8 cellular contexts compared by ENCODE assay signal in genomic region chr17:75288784-75289121, GRCh38. TPM values are rescaled to one million over a fixed set of nuclear protein-coding genes. Genes with fewer than 3 reads are reported as not detected.
DNase-seq lines count a peak whose midpoint lies in the region; ATAC-seq and TF ChIP-seq lines count a peak whose summit lies in the region.

No MANE protein-coding gene starts in this region.

- no peaks in the 10 kb centered on the region for H3K4me1 ChIP-seq in IMR-90 (ENCODE audit: control insufficient read depth, insufficient read depth, low read length)
- H3K4me1 ChIP-seq in stomach, result peaks cover 4 to 27% (median 17%) of the 10 kb centered on the region in 4 donors

- H3K4ac ChIP-seq in IMR-90 (ENCODE audit: low read depth, low read length), result peak overlapping the region; percentile 39

- no peak overlapping the region for H3K18ac ChIP-seq in IMR-90 (ENCODE audit: low read depth, low read length)

- peaks cover 3% of the 10 kb centered on the region; the same call in 1 of the 2 replicates for H3K36me3 ChIP-seq in IMR-90 (ENCODE audit: control insufficient read depth, insufficient read depth, low read length)
- H3K36me3 ChIP-seq in stomach, result peaks cover 0 to 27% (median 17%) of the 10 kb centered on the region in 4 donors

- TF ChIP-seq CTCF in IMR-90 (conservative IDR thresholded peaks at IDR 0.05; ENCODE audit: low read depth, low read length) (no peak), RWPE1 (conservative IDR thresholded peaks at IDR 0.05; ENCODE audit: low read depth) (no peak), coronary artery (IDR thresholded peaks at IDR 0.05) (no peak), stomach (IDR thresholded peaks at IDR 0.05) (no peak)

- H4K20me1 ChIP-seq in IMR-90 (ENCODE audit: insufficient read depth, low read length), result no peaks in the 10 kb centered on the region

- peak overlapping the region; percentile 52 for H3K9ac ChIP-seq in IMR-90 (ENCODE audit: low read depth, low read length)

- H3K9me3 ChIP-seq in IMR-90 (ENCODE audit: control insufficient read depth, insufficient read depth, low read length) (no peaks in the 10 kb centered on the region), stomach (no peaks in the 10 kb centered on the region)

- no peak for TF ChIP-seq RAD21 in IMR-90 (IDR thresholded peaks at IDR 0.05; ENCODE audit: low read length)

- no peak overlapping the region for H4K91ac ChIP-seq in IMR-90 (ENCODE audit: insufficient read depth, low read depth, low read length)

- peak overlapping the region in 1 of 2 experiments; percentile 71; a peak in 1 of 4 replicates for H4K8ac ChIP-seq in IMR-90 (ENCODE audit: low read depth in 2 of 2, low read length in 2 of 2)

- peak overlapping the region; percentile 94 for H2AFZ ChIP-seq in IMR-90 (replicated peaks; ENCODE audit: low read length, poor library complexity)

- peak overlapping the region; percentile 98 for H3K4me3 Mint-ChIP-seq in memory B cell

- peaks cover 8% of the 10 kb centered on the region for H3K4me1 Mint-ChIP-seq in memory B cell

- no peak overlapping the region; the same call in 1 of the 2 replicates for H4K5ac ChIP-seq in IMR-90 (ENCODE audit: low read depth, low read length)

- no TSS peak for BruUV-seq in IMR-90 (replicated peaks; lab: Mats Ljungman, UMichigan)

- no peaks in the 10 kb centered on the region for H3K27me3 Mint-ChIP-seq in memory B cell

- POLR2A ChIA-PET in IMR-90 (lab: Charles Lee; ENCODE audit: unreplicated experiment) (interaction anchor here (0.7 to 1.4 kb wide), 3 partner anchors 48 to 118 kb away, joined by 3 to 5 read pairs (median 3); no protein-coding TSS in a partner anchor), RWPE1 (lab: Yijun Ruan, JAX; ENCODE audit: low non-redundant PET) (interaction anchor here (0.7 to 2.3 kb wide), 3 partner anchors 18 to 27 kb away, joined by 5 to 9 read pairs (median 9); partner anchors contain the start of genes GGA3, MIF4GD and MRPS7)

- no peak overlapping the region for H3K56ac ChIP-seq in IMR-90 (ENCODE audit: extremely low read depth, insufficient read depth, low read length)

- peaks cover 4% of the 10 kb centered on the region for H3K36me3 Mint-ChIP-seq in memory B cell

- ATAC-seq in GM21447 (IDR thresholded peaks at IDR 0.05; ENCODE audit: unreplicated experiment) (peak; percentile 8), IMR-90 (ENCODE audit: low read depth) (peak; percentile 3), memory B cell (ENCODE audit: low read depth) (peak; percentile 13), GM21360 (IDR thresholded peaks at IDR 0.05; ENCODE audit: unreplicated experiment) (no peak)

- CTCF ChIA-PET in IMR-90 (lab: Yijun Ruan, JAX) (interaction anchor here (0.8 to 1.7 kb wide), 7 partner anchors 9 to 123 kb away, joined by 3 to 15 read pairs (median 5); partner anchors contain the start of genes GRB2 and MIF4GD), RWPE1 (lab: Yijun Ruan, JAX) (interaction anchor here (0.9 to 1.0 kb wide), 2 partner anchors 14 to 18 kb away, joined by 5 read pairs; partner anchors contain the start of gene MIF4GD)

- H2BK20ac ChIP-seq in IMR-90 (ENCODE audit: low read depth, low read length), result no peak overlapping the region

- in situ Hi-C loops in IMR-90 (cut with MboI; ENCODE audit: low sequenced_read_pairs), result no loop called here

- WGBS in IMR-90 (ENCODE audit: extremely low coverage in 2 of 2, insufficient read length in 1 of 2), 2 experiments, result 2% methylated on average over 9 of the region's 14 CpGs; no CpG with 5 or more reads in 1 of the 2 experiments
- 0 to 1% (median 1%) methylated on average over 12 to 14 of the region's 14 CpGs for WGBS in stomach, 5 donors

- peak overlapping the region; percentile 70 for H3K4me3 ChIP-seq in IMR-90 (ENCODE audit: insufficient read depth, low read depth, low read length)
- H3K4me3 ChIP-seq in coronary artery, result peak overlapping the region; percentile 98
- peak overlapping the region; percentile 61 to 82 (median 73) for H3K4me3 ChIP-seq in stomach

- peak; percentile 31 for DNase-seq in DMS153 (lab: John Stamatoyannopoulos, UW)
- DNase-seq in IMR-90, result no peak
- DNase-seq in RWPE1 (ENCODE audit: low spot score), result peak; percentile 50
- DNase-seq in coronary artery (ENCODE audit: low spot score), result no peak
- no peak for DNase-seq in memory B cell (ENCODE audit: low spot score in 2 of 2)
- peak; percentile 46 for DNase-seq in stomach

- H3K9me1 ChIP-seq in IMR-90 (ENCODE audit: insufficient read depth, low read length), result peaks cover 4% of the 10 kb centered on the region; the same call in 1 of the 2 replicates

- peak overlapping the region; percentile 21; the same call in 1 of the 2 replicates for H3K14ac ChIP-seq in IMR-90 (replicated peaks; ENCODE audit: low read depth, low read length)

- H3K27me3 ChIP-seq in IMR-90 (ENCODE audit: control insufficient read depth, insufficient read depth, low read length) (no peaks in the 10 kb centered on the region), stomach (no peaks in the 10 kb centered on the region)

- H3K23ac ChIP-seq in IMR-90 (ENCODE audit: low read depth, low read length), result peak overlapping the region; percentile 40; the same call in 1 of the 2 replicates

- dilution Hi-C loops in IMR-90 (cut with HindIII; ENCODE audit: low sequenced_read_pairs, unreplicated experiment), result no loop called here

- peak overlapping the region; percentile 98 for H3K27ac Mint-ChIP-seq in memory B cell

- intact Hi-C loops in IMR-90 (cut with micrococcal nuclease), result no loop called here
- intact Hi-C loops in stomach (cut with DNase I; ENCODE audit: low total_unique reads), result no loop called here

- TF ChIP-seq POLR2A in IMR-90 (IDR thresholded peaks at IDR 0.05; ENCODE audit: low read depth, low read length) (no peak), stomach (IDR thresholded peaks at IDR 0.05) (no peak)

- no peak for TF ChIP-seq EP300 in stomach (IDR thresholded peaks at IDR 0.05)

- H3K27ac ChIP-seq in IMR-90 (ENCODE audit: insufficient read depth, low read length) (no peak overlapping the region; the same call in 1 of the 2 replicates), RWPE1 (peak overlapping the region; percentile 92), coronary artery (peak overlapping the region in 1 of 2 donors; percentile 92), stomach (peak overlapping the region; percentile 83 to 97 (median 95))

- H3K79me1 ChIP-seq in IMR-90 (ENCODE audit: low read depth in 1 of 2, low read length in 2 of 2), result peaks cover 0 to 13% of the 10 kb centered on the region in 2 experiments; a peak in 1 of 4 replicates

- peak overlapping the region; percentile 76 for H2AK9ac ChIP-seq in IMR-90 (replicated peaks; ENCODE audit: low read depth, low read length, poor library complexity)

- H3K4me2 ChIP-seq in IMR-90 (ENCODE audit: low read depth, low read length), result peak overlapping the region; percentile 82

- no peak overlapping the region for H2BK5ac ChIP-seq in IMR-90 (ENCODE audit: low read depth, low read length, poor library complexity, severe bottlenecking)

- H3K9me3 Mint-ChIP-seq in memory B cell, result no peaks in the 10 kb centered on the region

- H2BK15ac ChIP-seq in IMR-90 (ENCODE audit: low read depth, low read length), result no peak overlapping the region

- no peak overlapping the region for H2BK120ac ChIP-seq in IMR-90 (ENCODE audit: low read depth, low read length)

- no peak overlapping the region for H2AK5ac ChIP-seq in IMR-90 (ENCODE audit: low read depth, low read length)

TF ChIP-seq in IMR-90, 13 proteins besides CTCF, POLR2A, EP300 and RAD21 (continues in another document):
- TF ChIP-seq BHLHE40 (IDR thresholded peaks at IDR 0.05; ENCODE audit: low read depth, low read length) (no peak), CEBPB (IDR thresholded peaks at IDR 0.05; ENCODE audit: low read depth, low read length) (no peak), ELK1 (IDR thresholded peaks at IDR 0.05; ENCODE audit: borderline replicate concordance, low read depth, low read length) (no peak), RCOR1 (IDR thresholded peaks at IDR 0.05; ENCODE audit: insufficient replicate concordance, low read length) (no peak)

RNA-seq across cellular contexts. Expression of gene SLC25A19, which starts 0.5 kb away (rescaled TPM):
- total RNA-seq in IMR-90 (2012; rRNA removed), result 8.3 and 9.1 TPM in 2 replicates
- polyA plus RNA-seq in IMR-90 (2012; rRNA removed), result 9.2 and 10.1 TPM in 2 replicates
- 6.8 and 8.2 TPM in 2 replicates for polyA plus RNA-seq in IMR-90 (2012; cell fraction: cytosol; rRNA removed)
- polyA plus RNA-seq in IMR-90 (2012; cell fraction: nucleus; rRNA removed; ENCODE audit: low replicate concordance), result 7.1 and 9.9 TPM in 2 replicates
- total RNA-seq in stomach, result 10 to 100 TPM in 2 of 5 donors, 1 to 10 TPM in 3; 2.3 to 40.6 (median 6.4) TPM
- 10 to 100 TPM in 2 of 3 donors, 1 to 10 TPM in 1; 8.1 to 16.5 (median 11.7) TPM for polyA plus RNA-seq in stomach

RNA-seq across cellular contexts. Expression of gene MIF4GD, which starts 17.7 kb away (rescaled TPM):
- total RNA-seq in IMR-90 (2012; rRNA removed), result 3.3 and 4.1 TPM in 2 replicates
- 6.9 and 7.7 TPM in 2 replicates for polyA plus RNA-seq in IMR-90 (2012; rRNA removed)
- 7.9 and 11.1 TPM in 2 replicates for polyA plus RNA-seq in IMR-90 (2012; cell fraction: cytosol; rRNA removed)
- 5.9 and 6.9 TPM in 2 replicates for polyA plus RNA-seq in IMR-90 (2012; cell fraction: nucleus; rRNA removed; ENCODE audit: low replicate concordance)
- 10 to 100 TPM in 2 of 5 donors, 1 to 10 TPM in 3; 3.5 to 12.5 (median 7.7) TPM for total RNA-seq in stomach
- polyA plus RNA-seq in stomach, result 10 to 100 TPM; 12.2 to 14.7 (median 12.9) TPM

RNA-seq across cellular contexts. Expression of gene MRPS7, which starts 27.1 kb away (rescaled TPM):
- total RNA-seq in IMR-90 (2012; rRNA removed) (55.9 and 62.5 TPM in 2 replicates), stomach (100 to 1,000 TPM in 1 of 5 donors, 10 to 100 TPM in 3, 1 to 10 TPM in 1; 6.7 to 136 (median 37.9) TPM)
- polyA plus RNA-seq in IMR-90 (2012; rRNA removed) (60.5 and 70.3 TPM in 2 replicates), stomach (10 to 100 TPM; 53.3 to 69.4 (median 69.0) TPM)
- 35.4 and 53.8 TPM in 2 replicates for polyA plus RNA-seq in IMR-90 (2012; cell fraction: cytosol; rRNA removed)
- polyA plus RNA-seq in IMR-90 (2012; cell fraction: nucleus; rRNA removed; ENCODE audit: low replicate concordance), result 22.2 and 34.6 TPM in 2 replicates

RNA-seq across cellular contexts. Expression of gene GGA3, which starts 27.3 kb away (rescaled TPM):
- total RNA-seq in IMR-90 (2012; rRNA removed) (12.8 and 15.1 TPM in 2 replicates), stomach (10 to 100 TPM in 4 of 5 donors, 1 to 10 TPM in 1; 9.5 to 94.5 (median 58.5) TPM)
- polyA plus RNA-seq in IMR-90 (2012; rRNA removed) (35.2 and 37.7 TPM in 2 replicates), stomach (10 to 100 TPM; 10.2 to 18.3 (median 11.8) TPM)
- 11.8 and 16.9 TPM in 2 replicates for polyA plus RNA-seq in IMR-90 (2012; cell fraction: cytosol; rRNA removed)
- 173 and 223 TPM in 2 replicates for polyA plus RNA-seq in IMR-90 (2012; cell fraction: nucleus; rRNA removed; ENCODE audit: low replicate concordance)

Comparison
In these comparisons a context has a peak if more than half of its experiments do, and no peak if none do; other contexts are left out.
1. DNase-seq: peak in DMS153 (single experiment), RWPE1 (single experiment) and stomach (single experiment); none in IMR-90 (single experiment), coronary artery (single experiment) and memory B cell (0 of 2).
2. Peak in every context shown above with its lines, with median percentiles within 50 percentile points of each other: H3K4me3 ChIP-seq.